8 cellular contexts compared by ENCODE assay signal in the genomic region with DNA sequence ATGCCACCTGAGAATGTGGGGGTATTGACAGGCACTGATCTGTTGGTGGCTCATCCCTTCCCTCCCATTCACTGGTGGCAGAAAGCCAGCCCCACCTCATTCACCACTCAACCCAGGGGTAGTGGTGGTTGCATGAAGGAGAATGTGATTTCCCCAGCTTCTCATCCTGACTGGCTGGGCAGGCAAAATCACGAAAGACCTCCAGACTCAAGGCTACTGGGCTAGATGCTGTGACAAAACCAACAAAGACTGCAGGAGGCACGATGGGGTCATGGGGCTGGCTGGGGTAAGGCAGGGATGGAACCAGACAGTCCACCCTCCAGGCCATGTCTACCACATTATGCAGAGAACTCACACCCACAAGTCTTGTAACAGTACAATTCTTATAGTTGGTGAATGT. TPM values are rescaled to one million over a fixed set of nuclear protein-coding genes. Genes with fewer than 3 reads are reported as not detected.
DNase-seq lines count a peak whose midpoint lies in the region; ATAC-seq and TF ChIP-seq lines count a peak whose summit lies in the region.

No MANE protein-coding gene starts in this region.

- H3K27me3 ChIP-seq in heart left ventricle (no peaks in the 10 kb centered on the region), neuron (ENCODE audit: insufficient read depth, low read length) (no peaks in the 10 kb centered on the region), SJCRH30 (no peaks in the 10 kb centered on the region)

- peak overlapping the region in 5 of 12 donors; percentile 8 to 47 (median 24) for H3K4me3 ChIP-seq in heart left ventricle
- peak overlapping the region; percentile 18 for H3K4me3 ChIP-seq in neuron (ENCODE audit: low read length)
- H3K4me3 ChIP-seq in SJCRH30, result no peak overlapping the region

- peaks cover 16 to 74% (median 58%) of the 10 kb centered on the region in 12 donors for H3K4me1 ChIP-seq in heart left ventricle
- H3K4me1 ChIP-seq in neuron (ENCODE audit: insufficient read depth, low read length), result peaks cover 50% of the 10 kb centered on the region
- no peaks in the 10 kb centered on the region; the same call in 1 of the 2 replicates for H3K4me1 ChIP-seq in SJCRH30

- H3K36me3 ChIP-seq in heart left ventricle (peaks cover 0 to 28% (median 11%) of the 10 kb centered on the region in 9 donors), neuron (ENCODE audit: insufficient read depth, low read length) (peaks cover 12% of the 10 kb centered on the region), SJCRH30 (peaks cover 10% of the 10 kb centered on the region)

- H3K27ac ChIP-seq in heart left ventricle (peak overlapping the region; percentile 6 to 90 (median 82)), caudate nucleus (ENCODE audit: low read depth, low read length) (peak overlapping the region; percentile 60), SJCRH30 (no peak overlapping the region)

- DNase-seq in heart left ventricle (peak in 1 of 5 donors; percentile 25), Right ventricle myocardium superior (no peak), caudate nucleus (lab: John Stamatoyannopoulos, UW) (peak in 5 of 61 donors; percentile 18 to 50 (median 39)), SJCRH30 (no peak)
- no peak for DNase-seq in stimulated activated CD8-positive, alpha-beta memory T cell treated with anti-CD3 and anti-CD28 coated beads, Interleukin-4, amount 100 ng/mL, for 48 hours

- peak in 1 of 4 donors; percentile 0 for ATAC-seq in heart left ventricle
- no peak for ATAC-seq in Right ventricle myocardium superior (ENCODE audit: poor library complexity)
- ATAC-seq in HG03378 (IDR thresholded peaks at IDR 0.05; ENCODE audit: unreplicated experiment), result peak; percentile 13
- ATAC-seq in HG03280 (IDR thresholded peaks at IDR 0.05; ENCODE audit: unreplicated experiment), result no peak

- TF ChIP-seq CTCF in heart left ventricle (IDR thresholded peaks at IDR 0.05), result no peak

- no peak for TF ChIP-seq POLR2A in heart left ventricle (IDR thresholded peaks at IDR 0.05)

- intact Hi-C loops in heart left ventricle (cut with DNase I) (loop anchor here (1.0 to 10.0 kb wide), 16 partner anchors 35 to 522 kb away; partner anchors contain the start of genes GSK3B (in 4 of the 10), LRRC58 (in 4 of the 10), FSTL1 (in 2 of the 10) and GTF2E1 (in 1 of the 10)), Right ventricle myocardium superior (cut with DNase I) (loop anchor here (5.0 kb wide), 2 partner anchors 90 to 175 kb away; no protein-coding TSS in a partner anchor)

- H3K9me3 ChIP-seq in heart left ventricle (no peaks in the 10 kb centered on the region), neuron (ENCODE audit: low read length) (no peaks in the 10 kb centered on the region), SJCRH30 (replicated peaks) (no peaks in the 10 kb centered on the region)

- peak overlapping the region; percentile 6 for H2AFZ ChIP-seq in neuron (ENCODE audit: low read depth, low read length)

- 13 to 26% (median 22%) methylated on average over 2 of the region's 2 CpGs for WGBS in heart left ventricle, 4 donors

RNA-seq across cellular contexts. Expression of gene FSTL1, which starts 33.9 kb away (rescaled TPM):
- 100 to 1,000 TPM; 138 to 667 (median 220) TPM for total RNA-seq in heart left ventricle
- 100 to 1,000 TPM in 1 of 2 donors, 10 to 100 TPM in 1; 43.8 to 146 TPM for polyA plus RNA-seq in heart left ventricle
- 209 TPM for total RNA-seq in Right ventricle myocardium superior
- 148 and 164 TPM in 2 replicates for total RNA-seq in SJCRH30 (2014; rRNA removed; shearing (Covaris generic))
